Comparison of ENCODE assay signal across 8 cellular contexts in genomic region chr1:144102051-144102745, GRCh38.
DNase-seq lines count a peak whose midpoint lies in the region; ATAC-seq and TF ChIP-seq lines count a peak whose summit lies in the region.
"Not testable (repeated sequence)": the region's sequence is repeated elsewhere in the genome, so short reads cannot be mapped to it uniquely, and the experiment has no call there.

No MANE protein-coding gene starts in this region.

- H3K27ac Mint-ChIP-seq in neural crest cell (ENCODE audit: unreplicated experiment), result not testable (repeated sequence)

- not testable (repeated sequence) for H3K36me3 Mint-ChIP-seq in neural crest cell (ENCODE audit: low read depth)

- H3K36me3 ChIP-seq in Peyer's patch; aorta (ENCODE audit: control insufficient read depth in 1 of 2, insufficient read depth in 2 of 2, low read length in 1 of 2): not testable (repeated sequence)

- not testable (repeated sequence) for H3K27me3 ChIP-seq in Peyer's patch; right cardiac atrium (ENCODE audit: control insufficient read depth, insufficient read depth); aorta (ENCODE audit: control insufficient read depth in 1 of 2, insufficient read depth in 2 of 2, low read length in 1 of 2)

- not testable (repeated sequence) for TF ChIP-seq CTCF in Peyer's patch (IDR thresholded peaks at IDR 0.05); coronary artery (IDR thresholded peaks at IDR 0.05); neural crest cell (conservative IDR thresholded peaks at IDR 0.05)

- H3K27me3 Mint-ChIP-seq in neural crest cell (ENCODE audit: low read depth), result not testable (repeated sequence)

- H3K9me3 ChIP-seq in Peyer's patch, result peaks cover 0 to 11% (median 4%) of the 10 kb centered on the region in 4 donors
- H3K9me3 ChIP-seq in right cardiac atrium (ENCODE audit: control insufficient read depth, low read length); aorta (ENCODE audit: control insufficient read depth, low read length): not testable (repeated sequence)

- H3K9me3 Mint-ChIP-seq in neural crest cell, result not testable (repeated sequence)

- H3K4me1 ChIP-seq in Peyer's patch; right cardiac atrium (ENCODE audit: control insufficient read depth, insufficient read depth, low read length); aorta (ENCODE audit: control insufficient read depth in 1 of 2, insufficient read depth in 2 of 2, low read length in 2 of 2): not testable (repeated sequence)

- not testable (repeated sequence) for H3K4me3 ChIP-seq in Peyer's patch; coronary artery; right cardiac atrium (ENCODE audit: low read length); aorta (ENCODE audit: low read length in 2 of 2)

- TF ChIP-seq POLR2A in Peyer's patch (IDR thresholded peaks at IDR 0.05), result not testable (repeated sequence)

- intact Hi-C loops in right cardiac atrium (cut with DNase I); aorta (cut with DNase I): not testable (repeated sequence)

- DNase-seq in Peyer's patch (peak in 2 of 3 donors; percentile 13 to 51), coronary artery (ENCODE audit: low spot score) (peak; percentile 78), right cardiac atrium (peak; percentile 36 to 71 (median 59)), neural crest cell (ENCODE audit: low read depth, low spot score) (peak; percentile 1), aorta (peak; percentile 62 to 84)
- DNase-seq in activated CD4-positive, alpha-beta T cell treated with anti-CD3 and anti-CD28 coated beads, Interleukin-2, amount 50 U/mL, for 24 hours (ENCODE audit: low read depth in 1 of 2, low spot score in 1 of 2), result peak; percentile 0
- DNase-seq in activated effector memory CD4-positive, alpha-beta T cell treated with anti-CD3 and anti-CD28 coated beads, Interleukin-2, amount 50 U/mL, for 16 hours, result peak; percentile 75
- peak; percentile 2 for DNase-seq in stimulated activated CD4-positive, alpha-beta T cell treated with anti-CD3 and anti-CD28 coated beads, Interleukin-4, amount 100 ng/mL, for 1 hour

- ATAC-seq in right cardiac atrium (peak in 1 of 2 donors; percentile 22), aorta (ENCODE audit: low FRiP score) (peak; percentile 38)

- H3K4me3 Mint-ChIP-seq in neural crest cell, result not testable (repeated sequence)

- not testable (repeated sequence) for H3K4me1 Mint-ChIP-seq in neural crest cell

- not testable (repeated sequence) for H3K27ac ChIP-seq in Peyer's patch; right cardiac atrium (ENCODE audit: low read length); aorta (ENCODE audit: low read depth in 1 of 2, low read length in 2 of 2)
- H3K27ac ChIP-seq in coronary artery, result peak overlapping the region in 1 of 2 donors; percentile 31

- WGBS in right cardiac atrium, result 77% methylated on average over 3 of the region's 3 CpGs
- 73 to 77% methylated on average over 3 of the region's 3 CpGs for WGBS in aorta, 2 donors

Comparison
In these comparisons a context has a peak if more than half of its experiments do, and no peak if none do; other contexts are left out.
1. DNase-seq: peak in every context shown above with its lines; median percentile 78 in coronary artery; 75 in activated effector memory CD4-positive, alpha-beta T cell treated with anti-CD3 and anti-CD28 coated beads, Interleukin-2, amount 50 U/mL, for 16 hours; 73 in aorta; 59 in right cardiac atrium; 32 in Peyer's patch; 2 in stimulated activated CD4-positive, alpha-beta T cell treated with anti-CD3 and anti-CD28 coated beads, Interleukin-4, amount 100 ng/mL, for 1 hour; 1 in neural crest cell; 0 in activated CD4-positive, alpha-beta T cell treated with anti-CD3 and anti-CD28 coated beads, Interleukin-2, amount 50 U/mL, for 24 hours.